In the genomic region with DNA sequence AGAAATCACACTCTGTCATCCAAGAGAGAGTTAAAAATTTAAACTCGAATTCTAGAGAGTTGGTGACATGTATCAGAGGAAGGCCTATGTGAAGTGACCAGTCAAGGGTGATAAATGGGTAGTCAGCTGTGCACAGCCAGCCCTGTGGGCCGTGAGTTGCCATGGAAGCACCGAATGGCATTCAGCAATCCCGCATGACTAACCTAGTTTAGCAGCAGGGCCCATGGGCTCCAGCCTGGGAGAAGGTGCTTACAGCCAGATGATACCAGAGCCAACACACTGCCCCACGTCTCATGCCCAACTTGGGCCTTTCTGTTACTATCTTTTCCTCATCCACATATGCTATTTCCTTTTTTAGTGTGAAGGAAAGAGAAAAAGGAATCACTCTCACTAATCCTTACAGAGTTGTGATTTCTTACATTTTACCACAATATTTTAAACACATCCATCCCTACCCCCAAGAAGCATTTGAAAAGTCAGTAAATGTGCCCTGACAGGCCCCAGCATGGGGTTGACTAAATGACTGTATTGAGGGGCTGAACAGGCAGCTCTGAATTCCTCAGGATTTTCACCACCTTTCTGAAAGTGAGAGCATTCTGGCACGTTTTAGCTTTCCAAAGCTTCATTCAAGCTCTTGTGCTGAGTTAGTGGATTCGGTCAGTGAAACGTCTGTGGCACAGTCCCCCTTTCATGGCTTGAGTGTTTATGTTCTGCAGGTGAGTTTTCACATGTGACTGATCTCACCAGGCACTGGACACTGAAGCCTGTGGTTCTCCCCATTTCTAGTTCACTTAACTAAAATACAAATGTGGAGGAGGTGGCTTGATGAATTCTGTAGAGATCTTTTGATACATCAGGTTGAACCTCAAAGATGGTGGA, we compare ENCODE assay signal across 9 cellular contexts.
DNase-seq lines count a peak whose midpoint lies in the region; ATAC-seq and TF ChIP-seq lines count a peak whose summit lies in the region.
"Had no signal": no experiment of that assay in that cellular context is flagged by ENCODE, and none has a peak within 500 bp of the region (broad histone marks: within the 10 kb centered on the region; RNA-seq: fewer than 3 reads in every experiment).

No MANE protein-coding gene starts in this region.

- H3K27me3 ChIP-seq in HUES48 (ENCODE audit: control insufficient read depth, insufficient read depth, low read length) (no peaks in the 10 kb centered on the region), ascending aorta (no peaks in the 10 kb centered on the region), hepatocyte (no peaks in the 10 kb centered on the region)

- peaks cover 99% of the 10 kb centered on the region for H3K79me2 ChIP-seq in hepatocyte

- H3K36me3 Mint-ChIP-seq in activated CD4-positive, alpha-beta memory T cell treated with anti-CD3 and anti-CD28 coated beads for 36 hours, result peaks cover 2% of the 10 kb centered on the region

- 47% methylated on average over 8 of the region's 8 CpGs for WGBS in hepatocyte (ENCODE audit: low lambda C conversion rate, missing lambda C conversion rate)

- peak overlapping the region; percentile 79 for H3K27ac ChIP-seq in HUES48 (ENCODE audit: low read depth, low read length)
- H3K27ac ChIP-seq in ascending aorta, result peak overlapping the region; percentile 82
- H3K27ac ChIP-seq in hepatocyte, result peak overlapping the region; percentile 29

- no peaks in the 10 kb centered on the region for H3K9me2 ChIP-seq in hepatocyte (replicated peaks; ENCODE audit: insufficient read depth)

- no peak for ATAC-seq in HG03095 (IDR thresholded peaks at IDR 0.05; ENCODE audit: unreplicated experiment)

- peaks cover 44% of the 10 kb centered on the region for H4K20me1 ChIP-seq in hepatocyte (ENCODE audit: insufficient read depth, poor library complexity, severe bottlenecking)

- no peaks in the 10 kb centered on the region for H3K27me3 Mint-ChIP-seq in activated CD4-positive, alpha-beta memory T cell treated with anti-CD3 and anti-CD28 coated beads for 36 hours
- H3K27me3 Mint-ChIP-seq: activated naive CD8-positive, alpha-beta T cell treated with anti-CD3 and anti-CD28 coated beads, Interleukin-2, amount 10 ng/mL, durations not matched to agents 7 days and 5 days had no signal

- CTCF ChIA-PET in activated CD4-positive, alpha-beta memory T cell treated with anti-CD3 and anti-CD28 coated beads for 36 hours (lab: Charles Lee), result no interaction called here

- H3K9me3 ChIP-seq in HUES48 (ENCODE audit: control insufficient read depth, insufficient read depth, low read length) (no peaks in the 10 kb centered on the region), ascending aorta (no peaks in the 10 kb centered on the region), hepatocyte (ENCODE audit: low read depth) (no peaks in the 10 kb centered on the region)

- POLR2A ChIA-PET in activated CD4-positive, alpha-beta memory T cell treated with anti-CD3 and anti-CD28 coated beads for 36 hours (lab: Charles Lee), result interaction anchor here (0.5 kb wide), 1 partner anchor 9 kb away, joined by 3 read pairs; no protein-coding TSS in a partner anchor

- H3K36me3 ChIP-seq in HUES48 (ENCODE audit: control insufficient read depth, insufficient read depth, low read length), result no peaks in the 10 kb centered on the region
- no peaks in the 10 kb centered on the region for H3K36me3 ChIP-seq in ascending aorta
- H3K36me3 ChIP-seq in hepatocyte (replicated peaks; ENCODE audit: insufficient read depth, low read depth), result no peaks in the 10 kb centered on the region

- H3K4me3 ChIP-seq in HUES48 (ENCODE audit: low read depth, low read length) (no peak overlapping the region), ascending aorta (no peak overlapping the region), hepatocyte (no peak overlapping the region), retinal pigment epithelial cell (ENCODE audit: low read length) (no peak overlapping the region)

- TF ChIP-seq CTCF in ascending aorta (IDR thresholded peaks at IDR 0.05) (no peak), hepatocyte (IDR thresholded peaks at IDR 0.05; ENCODE audit: poor library complexity) (no peak), retinal pigment epithelial cell (conservative IDR thresholded peaks at IDR 0.05; ENCODE audit: low read depth, low read length) (no peak)

- DNase-seq in NCI-H82 (lab: John Stamatoyannopoulos, UW) (peak; percentile 71), NCI-H82 treated with DMSO at 0.1 percent for 48 hours (lab: John Stamatoyannopoulos, UW; ENCODE audit: unreplicated experiment) (no peak), ascending aorta (ENCODE audit: low spot score in 2 of 2) (peak; percentile 82 to 94), hepatocyte (ENCODE audit: low spot score) (peak; percentile 54), retinal pigment epithelial cell (ENCODE audit: low read depth) (peak; percentile 97)
- no peak for DNase-seq in activated CD4-positive, alpha-beta memory T cell treated with anti-CD3 and anti-CD28 coated beads for 36 hours
- DNase-seq: activated naive CD8-positive, alpha-beta T cell treated with anti-CD3 and anti-CD28 coated beads, Interleukin-2, amount 10 ng/mL, durations not matched to agents 7 days and 5 days had no signal

- H3K4me1 Mint-ChIP-seq in activated CD4-positive, alpha-beta memory T cell treated with anti-CD3 and anti-CD28 coated beads for 36 hours (ENCODE audit: low read depth), result peaks cover 56% of the 10 kb centered on the region

- no peak overlapping the region for H2AFZ ChIP-seq in hepatocyte

- no peak overlapping the region for H3K4me3 Mint-ChIP-seq in activated CD4-positive, alpha-beta memory T cell treated with anti-CD3 and anti-CD28 coated beads for 36 hours
- H3K4me3 Mint-ChIP-seq: activated naive CD8-positive, alpha-beta T cell treated with anti-CD3 and anti-CD28 coated beads, Interleukin-2, amount 10 ng/mL, durations not matched to agents 7 days and 5 days had no signal

- no peaks in the 10 kb centered on the region for H3K9me3 Mint-ChIP-seq in activated CD4-positive, alpha-beta memory T cell treated with anti-CD3 and anti-CD28 coated beads for 36 hours
- H3K9me3 Mint-ChIP-seq: activated naive CD8-positive, alpha-beta T cell treated with anti-CD3 and anti-CD28 coated beads, Interleukin-2, amount 10 ng/mL, durations not matched to agents 7 days and 5 days had no signal

- no peak overlapping the region for H3K9ac ChIP-seq in HUES48 (ENCODE audit: low read depth, low read length)

- no peak overlapping the region for H3K27ac Mint-ChIP-seq in activated CD4-positive, alpha-beta memory T cell treated with anti-CD3 and anti-CD28 coated beads for 36 hours
- H3K27ac Mint-ChIP-seq: activated naive CD8-positive, alpha-beta T cell treated with anti-CD3 and anti-CD28 coated beads, Interleukin-2, amount 10 ng/mL, durations not matched to agents 7 days and 5 days had no signal

- no peak overlapping the region for H3K4me2 ChIP-seq in hepatocyte

- intact Hi-C loops in ascending aorta (cut with DNase I), result loop anchor here (2.0 kb wide), 1 partner anchor 32 kb away; no protein-coding TSS in a partner anchor
- intact Hi-C loops in activated CD4-positive, alpha-beta memory T cell treated with anti-CD3 and anti-CD28 coated beads for 36 hours (cut with micrococcal nuclease), result no loop called here

- H3K4me1 ChIP-seq in HUES48 (ENCODE audit: control insufficient read depth, insufficient read depth, low read length) (peaks cover 68% of the 10 kb centered on the region), ascending aorta (peaks cover 8 to 52% of the 10 kb centered on the region in 2 donors), hepatocyte (ENCODE audit: insufficient read depth) (peaks cover 15% of the 10 kb centered on the region)

Comparison
In these comparisons a context has a peak if more than half of its experiments do, and no peak if none do; other contexts are left out.
1. DNase-seq: peak in NCI-H82 (single experiment), ascending aorta (2 of 2), hepatocyte (single experiment) and retinal pigment epithelial cell (single experiment); none in NCI-H82 treated with DMSO at 0.1 percent for 48 hours (single experiment) and activated CD4-positive, alpha-beta memory T cell treated with anti-CD3 and anti-CD28 coated beads for 36 hours (single experiment).
2. H3K27ac ChIP-seq: peak in every context shown above with its lines; median percentile 82 in ascending aorta; 79 in HUES48; 29 in hepatocyte.